8 cellular contexts compared by ENCODE assay signal in the genomic region with DNA sequence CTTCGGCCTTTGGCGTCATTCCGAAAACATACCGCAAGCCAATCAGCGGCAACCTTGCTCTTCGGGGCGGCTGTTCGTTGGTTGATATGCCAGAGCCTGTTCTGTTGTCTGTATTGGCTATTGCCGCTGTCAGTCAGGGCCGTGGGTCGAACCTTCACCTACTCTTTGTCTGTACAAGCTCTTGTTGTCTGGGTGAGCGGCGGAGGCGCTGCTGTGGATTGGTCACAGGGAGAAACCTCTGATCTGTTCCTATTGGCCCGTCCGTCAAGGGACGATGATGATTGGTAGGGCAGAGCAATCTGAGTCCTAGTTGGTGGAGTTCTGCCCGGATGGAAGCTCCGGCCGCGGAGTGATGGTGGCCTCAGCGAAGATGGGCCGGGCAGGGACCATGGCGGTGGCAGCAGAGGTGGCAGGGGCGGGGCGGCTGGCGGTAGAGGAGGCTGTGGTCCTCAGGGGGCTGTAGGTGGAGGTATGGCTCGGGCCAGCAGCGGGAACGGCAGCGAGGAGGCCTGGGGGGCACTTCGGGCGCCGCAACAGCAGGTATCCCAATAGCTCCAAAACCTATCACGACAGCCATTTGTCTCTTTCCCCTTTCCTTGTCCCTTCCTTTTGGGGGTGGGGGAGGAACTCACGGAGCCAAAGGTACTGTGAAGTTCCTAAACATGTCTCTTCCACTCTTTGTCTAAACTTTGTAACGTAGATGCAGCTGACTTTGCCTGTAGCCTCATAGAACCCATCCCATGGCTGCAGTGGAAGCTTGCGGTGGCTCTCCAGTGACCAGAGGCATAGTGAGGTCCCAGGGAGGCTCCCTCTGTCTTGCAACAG. TPM values are rescaled to one million over a fixed set of nuclear protein-coding genes. Genes with fewer than 3 reads are reported as not detected.
DNase-seq lines count a peak whose midpoint lies in the region; ATAC-seq, FAIRE-seq and TF ChIP-seq lines count a peak whose summit lies in the region.

A gene (plus strand): TSS at position 307 of the 825 bp plus-strand sequence. CDS start 165 bp downstream, at position 472.

- dilution Hi-C loops in keratinocyte (cut with MboI; ENCODE audit: extremely low pct_ligation_motif_present, low sequenced_read_pairs): no loop called here

- H3K4me3 ChIP-seq in AG10803 (ENCODE audit: low read length) (peak within 1 kb of the TSS; percentile 96), keratinocyte (ENCODE audit: control insufficient read depth in 2 of 3, extremely low read depth in 1 of 3, insufficient read depth in 2 of 3, low read depth in 1 of 3, low read length in 3 of 3) (peak within 1 kb of the TSS; percentile 67 to 79 (median 79))

- ATAC-seq in HG03439 (IDR thresholded peaks at IDR 0.05; ENCODE audit: unreplicated experiment): peak; percentile 85

- peak; percentile 81 for FAIRE-seq in keratinocyte (lab: Jason Lieb, UNC)

- H3K79me2 ChIP-seq in keratinocyte (ENCODE audit: control insufficient read depth, insufficient read depth, low read length): peaks cover 24% of the 10 kb centered on the region

- H3K27me3 Mint-ChIP-seq in chondrocyte (ENCODE audit: low read depth): no peaks in the 10 kb centered on the region

- peaks cover 2% of the 10 kb centered on the region for H3K36me3 Mint-ChIP-seq in chondrocyte (ENCODE audit: low read depth)

- peak within 1 kb of the TSS; percentile 95 for H3K9ac ChIP-seq in keratinocyte (ENCODE audit: control insufficient read depth, extremely low read depth, insufficient read depth, low read length)

- H3K9me1 ChIP-seq in keratinocyte (ENCODE audit: control insufficient read depth, extremely low read depth, insufficient read depth, low read length): no peaks in the 10 kb centered on the region

- DNase-seq in AG10803 (ENCODE audit: low read depth): peak; percentile 100
- peak; percentile 99 for DNase-seq in NCI-H510A treated with DMSO at 0.1 percent for 48 hours (lab: John Stamatoyannopoulos, UW)
- peak; percentile 98 for DNase-seq in activated CD4-positive, alpha-beta T cell treated with anti-CD3 and anti-CD28 coated beads for 24 hours (ENCODE audit: low read depth in 2 of 2)
- peak; percentile 99 for DNase-seq in chondrocyte (ENCODE audit: low spot score)
- peak; percentile 100 for DNase-seq in keratinocyte (ENCODE audit: low read depth, low spot score)
- peak; percentile 92 to 97 for DNase-seq in stimulated activated CD4-positive, alpha-beta T cell treated with anti-CD3 and anti-CD28 coated beads, Interleukin-15, amount 100 ng/mL, for 1 hour (ENCODE audit: low read depth in 1 of 2, low spot score in 1 of 2)

- peaks cover 58% of the 10 kb centered on the region for H3K4me1 Mint-ChIP-seq in chondrocyte (ENCODE audit: low read depth)

- peak within 1 kb of the TSS; percentile 96 for H3K27ac ChIP-seq in keratinocyte (ENCODE audit: control insufficient read depth, insufficient read depth, low read length)

- H3K36me3 ChIP-seq in keratinocyte (ENCODE audit: control insufficient read depth in 2 of 2, extremely low read depth in 1 of 2, insufficient read depth in 2 of 2, low read length in 2 of 2): peaks cover 12 to 23% of the 10 kb centered on the region in 2 experiments

- TF ChIP-seq CTCF in AG10803 (conservative IDR thresholded peaks at IDR 0.05; ENCODE audit: low read length) (no peak), chondrocyte (IDR thresholded peaks at IDR 0.05) (no peak), keratinocyte (optimal IDR thresholded peaks at IDR 0.05 in 1 of 3, IDR thresholded peaks at IDR 0.05 in 1 of 3, conservative IDR thresholded peaks at IDR 0.05 in 1 of 3; ENCODE audit: extremely low read depth in 1 of 3, insufficient read depth in 2 of 3, low read length in 3 of 3) (no peak)

- no peaks in the 10 kb centered on the region for H3K9me3 ChIP-seq in keratinocyte (ENCODE audit: control insufficient read depth, low read depth, low read length)

- peaks cover 21% of the 10 kb centered on the region for H3K4me1 ChIP-seq in keratinocyte (ENCODE audit: control insufficient read depth, extremely low read depth, insufficient read depth, low read length)

- H4K20me1 ChIP-seq in keratinocyte (ENCODE audit: control insufficient read depth, extremely low read depth, insufficient read depth, low read length): no peaks in the 10 kb centered on the region

- peak within 1 kb of the TSS; percentile 58 for H2AFZ ChIP-seq in keratinocyte (ENCODE audit: control insufficient read depth, low read length)

- H3K4me3 Mint-ChIP-seq in chondrocyte (ENCODE audit: unreplicated experiment): peak within 1 kb of the TSS; percentile 89

- peak within 1 kb of the TSS; percentile 98 for H3K27ac Mint-ChIP-seq in chondrocyte (ENCODE audit: unreplicated experiment)

- peak within 1 kb of the TSS; percentile 84 for H3K4me2 ChIP-seq in keratinocyte (ENCODE audit: control insufficient read depth, extremely low read depth, insufficient read depth, low read depth, low read length)

- no peaks in the 10 kb centered on the region for H3K9me3 Mint-ChIP-seq in chondrocyte (ENCODE audit: low read depth)

- no peaks in the 10 kb centered on the region for H3K27me3 ChIP-seq in keratinocyte (ENCODE audit: control insufficient read depth, extremely low read depth, insufficient read depth, low read length)

- TF ChIP-seq POLR2A in GM19099 (IDR thresholded peaks at IDR 0.05; ENCODE audit: extremely low read depth, insufficient read length, low read depth): peak; percentile 43

RNA-seq across cellular contexts. Expression of the gene that starts here (rescaled TPM):
- 56.1 to 93.0 TPM (median 62.4 TPM) in 3 replicates for total RNA-seq in chondrocyte
- 72.3 to 143 TPM (median 75.5 TPM) in 3 replicates for polyA plus RNA-seq in keratinocyte
- polyA plus RNA-seq in keratinocyte (2011; ENCODE audit: low read depth): 3.3 TPM
- 48.8 and 75.9 TPM in 2 replicates for polyA plus RNA-seq in keratinocyte (2011; cell fraction: cytosol; rRNA removed)
- 327 and 329 TPM in 2 replicates for polyA plus RNA-seq in keratinocyte (2011; cell fraction: nucleus; rRNA removed)
- polyA plus RNA-seq in keratinocyte (2012; ENCODE audit: low replicate concordance): 50.3 and 68.2 TPM in 2 replicates
- polyA minus RNA-seq in keratinocyte: 50.5 to 128 TPM (median 64.9 TPM) in 3 replicates
- polyA minus RNA-seq in keratinocyte (2011; cell fraction: cytosol; rRNA and poly(A)+ RNA removed): 27.8 TPM
- 24.3 and 25.1 TPM in 2 replicates for polyA minus RNA-seq in keratinocyte (2011; cell fraction: nucleus; rRNA and poly(A)+ RNA removed)

Comparison
In these comparisons a context has a peak if more than half of its experiments do, and no peak if none do; other contexts are left out.
1. Peak in every context shown above with its lines: DNase-seq, ATAC-seq, H3K4me3 ChIP-seq and H3K27ac ChIP-seq.